1 cellular context compared by ENCODE assay signal in the genomic region with DNA sequence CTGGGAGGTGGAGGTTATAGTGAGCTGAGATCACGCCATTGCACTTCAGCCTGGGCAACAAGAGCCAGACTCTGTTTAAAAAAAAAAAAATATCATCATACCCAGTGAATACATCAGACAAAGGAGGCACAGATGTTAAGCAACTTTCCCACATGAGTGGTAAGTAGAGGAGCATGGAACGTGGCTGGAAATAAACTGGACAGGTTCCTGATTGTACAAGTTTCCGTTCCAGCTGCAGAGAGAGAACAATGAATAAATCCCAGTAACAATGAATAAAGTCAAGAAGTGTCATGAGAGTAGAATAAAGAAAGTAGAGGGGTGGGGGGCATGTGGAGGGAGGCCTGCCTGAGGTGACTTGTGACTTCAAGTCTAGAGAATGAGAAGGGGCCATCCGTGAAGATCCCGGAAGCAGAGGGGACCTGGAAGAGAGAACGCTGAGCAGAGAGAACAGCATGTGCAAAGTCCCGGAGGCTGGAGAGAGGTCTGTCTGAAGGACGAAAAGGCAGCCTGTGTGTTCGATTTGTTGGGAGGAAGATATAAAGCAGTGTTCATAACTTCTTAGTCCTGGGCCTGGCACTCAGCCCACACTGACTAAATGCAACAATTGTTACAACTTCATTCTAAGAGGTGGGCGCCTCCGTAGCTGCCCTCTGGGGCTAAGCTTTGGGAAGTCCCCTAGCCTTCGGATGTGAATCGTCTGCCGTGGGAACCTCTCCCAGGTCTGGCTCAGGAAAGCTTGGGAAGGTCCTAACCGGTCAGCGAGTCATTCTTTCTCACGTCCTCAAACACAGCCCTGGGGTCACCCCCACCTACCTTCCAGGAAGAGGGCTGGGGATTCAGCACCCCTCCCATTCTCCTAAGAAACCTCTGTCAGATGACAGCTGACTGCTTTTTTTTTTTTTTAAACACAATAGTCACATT.
TF ChIP-seq lines count a peak whose summit lies in the region.

No MANE protein-coding gene starts in this region.

TF ChIP-seq in WTC11, 78 proteins besides CTCF, POLR2A, EP300 and RAD21 (continued from another document):
- TF ChIP-seq, protein P1, sequence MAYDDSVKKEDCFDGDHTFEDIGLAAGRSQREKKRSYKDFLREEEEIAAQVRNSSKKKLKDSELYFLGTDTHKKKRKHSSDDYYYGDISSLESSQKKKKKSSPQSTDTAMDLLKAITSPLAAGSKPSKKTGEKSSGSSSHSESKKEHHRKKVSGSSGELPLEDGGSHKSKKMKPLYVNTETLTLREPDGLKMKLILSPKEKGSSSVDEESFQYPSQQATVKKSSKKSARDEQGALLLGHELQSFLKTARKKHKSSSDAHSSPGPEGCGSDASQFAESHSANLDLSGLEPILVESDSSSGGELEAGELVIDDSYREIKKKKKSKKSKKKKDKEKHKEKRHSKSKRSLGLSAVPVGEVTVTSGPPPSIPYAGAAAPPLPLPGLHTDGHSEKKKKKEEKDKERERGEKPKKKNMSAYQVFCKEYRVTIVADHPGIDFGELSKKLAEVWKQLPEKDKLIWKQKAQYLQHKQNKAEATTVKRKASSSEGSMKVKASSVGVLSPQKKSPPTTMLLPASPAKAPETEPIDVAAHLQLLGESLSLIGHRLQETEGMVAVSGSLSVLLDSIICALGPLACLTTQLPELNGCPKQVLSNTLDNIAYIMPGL (CRISPR knock-in tag; IDR thresholded peaks at IDR 0.05), result no peak
- TF ChIP-seq, protein P2, sequence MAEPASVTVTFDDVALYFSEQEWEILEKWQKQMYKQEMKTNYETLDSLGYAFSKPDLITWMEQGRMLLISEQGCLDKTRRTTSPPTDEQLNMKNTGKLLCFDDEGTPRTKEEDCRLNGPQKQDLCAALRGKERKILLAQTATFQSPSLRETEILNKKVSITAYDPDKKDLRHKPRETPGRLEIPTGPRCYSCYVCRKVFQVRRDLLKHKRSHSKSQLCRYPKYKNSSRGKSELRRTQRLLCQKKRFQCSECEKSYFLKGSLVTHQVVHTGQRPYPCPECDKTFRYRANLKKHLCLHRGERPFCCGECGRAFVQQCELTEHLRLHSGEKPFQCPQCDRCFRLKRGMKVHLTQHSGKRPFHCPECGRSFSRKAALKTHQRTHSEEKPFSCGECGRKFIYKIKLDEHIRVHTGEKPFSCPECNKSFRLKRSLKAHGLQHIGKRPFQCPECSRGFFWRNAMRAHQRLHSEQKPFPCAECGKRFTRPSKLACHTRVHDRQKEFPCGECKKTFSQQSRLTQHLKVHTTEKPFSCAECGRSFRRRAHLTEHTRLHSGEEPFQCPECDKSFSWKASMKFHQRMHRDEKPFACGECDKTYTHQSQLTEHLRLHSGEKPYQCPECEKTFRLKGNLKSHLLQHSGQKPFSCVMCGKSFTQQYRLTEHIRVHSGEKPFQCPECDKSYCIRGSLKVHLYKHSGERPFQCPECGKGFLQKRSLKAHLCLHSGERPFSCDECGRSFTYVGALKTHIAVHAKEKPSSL (CRISPR knock-in tag; conservative IDR thresholded peaks at IDR 0.05), result no peak
